Comparison of ENCODE assay signal across 1 cellular context in the genomic region with DNA sequence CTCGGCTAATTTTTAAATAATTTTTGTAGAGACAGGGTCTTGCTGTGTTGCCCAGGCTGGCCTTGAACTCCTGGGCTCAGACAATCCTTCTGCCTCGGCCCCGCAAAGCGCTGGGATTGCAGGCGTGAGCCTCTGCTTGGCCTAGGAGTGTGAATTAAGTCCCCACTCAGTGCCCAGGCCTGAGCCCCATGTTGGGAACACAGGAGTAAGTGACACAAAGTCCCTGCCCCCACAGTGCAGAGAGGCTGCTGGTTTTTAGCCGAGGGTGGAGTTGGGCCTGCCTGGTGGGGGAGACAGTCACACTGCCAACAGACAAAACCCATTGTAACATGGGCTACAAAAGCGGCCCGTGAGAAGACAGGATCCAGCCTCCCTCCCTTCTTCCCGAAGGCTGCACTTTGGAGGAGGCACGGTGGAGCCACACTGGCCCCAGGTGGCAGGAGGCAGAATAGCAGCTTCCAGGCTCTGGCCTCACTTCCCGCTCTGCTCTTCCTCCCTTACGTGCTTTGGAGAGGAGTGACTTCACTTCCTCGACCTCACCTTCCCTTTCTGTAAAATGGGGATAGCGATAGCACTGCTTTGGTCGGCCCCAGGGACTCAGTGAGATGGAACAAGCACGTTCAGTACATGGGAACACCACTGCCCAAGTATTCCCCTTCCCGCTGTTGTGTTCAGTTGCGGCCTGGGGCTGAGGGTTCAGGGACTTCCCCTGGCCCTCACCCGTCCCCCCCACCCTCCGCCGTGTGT.
TF ChIP-seq lines count a peak whose summit lies in the region.

No MANE protein-coding gene starts in this region.

TF ChIP-seq in HEK293, 187 proteins besides CTCF, POLR2A, EP300 and RAD21 (continued from another document and continues in another):
- TF ChIP-seq, protein P1, sequence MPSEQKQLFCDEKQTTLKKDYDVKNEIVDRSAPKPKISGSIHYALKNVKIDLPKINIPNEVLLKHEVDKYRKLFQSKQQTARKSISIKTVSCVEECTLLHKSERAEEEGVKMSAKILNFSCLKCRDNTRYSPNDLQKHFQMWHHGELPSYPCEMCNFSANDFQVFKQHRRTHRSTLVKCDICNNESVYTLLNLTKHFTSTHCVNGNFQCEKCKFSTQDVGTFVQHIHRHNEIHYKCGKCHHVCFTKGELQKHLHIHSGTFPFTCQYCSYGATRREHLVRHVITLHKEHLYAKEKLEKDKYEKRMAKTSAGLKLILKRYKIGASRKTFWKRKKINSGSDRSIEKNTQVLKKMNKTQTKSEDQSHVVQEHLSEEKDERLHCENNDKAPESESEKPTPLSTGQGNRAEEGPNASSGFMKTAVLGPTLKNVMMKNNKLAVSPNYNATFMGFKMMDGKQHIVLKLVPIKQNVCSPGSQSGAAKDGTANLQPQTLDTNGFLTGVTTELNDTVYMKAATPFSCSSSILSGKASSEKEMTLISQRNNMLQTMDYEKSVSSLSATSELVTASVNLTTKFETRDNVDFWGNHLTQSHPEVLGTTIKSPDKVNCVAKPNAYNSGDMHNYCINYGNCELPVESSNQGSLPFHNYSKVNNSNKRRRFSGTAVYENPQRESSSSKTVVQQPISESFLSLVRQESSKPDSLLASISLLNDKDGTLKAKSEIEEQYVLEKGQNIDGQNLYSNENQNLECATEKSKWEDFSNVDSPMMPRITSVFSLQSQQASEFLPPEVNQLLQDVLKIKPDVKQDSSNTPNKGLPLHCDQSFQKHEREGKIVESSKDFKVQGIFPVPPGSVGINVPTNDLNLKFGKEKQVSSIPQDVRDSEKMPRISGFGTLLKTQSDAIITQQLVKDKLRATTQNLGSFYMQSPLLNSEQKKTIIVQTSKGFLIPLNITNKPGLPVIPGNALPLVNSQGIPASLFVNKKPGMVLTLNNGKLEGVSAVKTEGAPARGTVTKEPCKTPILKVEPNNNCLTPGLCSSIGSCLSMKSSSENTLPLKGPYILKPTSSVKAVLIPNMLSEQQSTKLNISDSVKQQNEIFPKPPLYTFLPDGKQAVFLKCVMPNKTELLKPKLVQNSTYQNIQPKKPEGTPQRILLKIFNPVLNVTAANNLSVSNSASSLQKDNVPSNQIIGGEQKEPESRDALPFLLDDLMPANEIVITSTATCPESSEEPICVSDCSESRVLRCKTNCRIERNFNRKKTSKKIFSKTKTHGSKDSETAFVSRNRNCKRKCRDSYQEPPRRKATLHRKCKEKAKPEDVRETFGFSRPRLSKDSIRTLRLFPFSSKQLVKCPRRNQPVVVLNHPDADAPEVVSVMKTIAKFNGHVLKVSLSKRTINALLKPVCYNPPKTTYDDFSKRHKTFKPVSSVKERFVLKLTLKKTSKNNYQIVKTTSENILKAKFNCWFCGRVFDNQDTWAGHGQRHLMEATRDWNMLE (tag by site-specific recombination; conservative IDR thresholded peaks at IDR 0.05; ENCODE audit: low read depth): no peak
- no peak for TF ChIP-seq YY1 (tag by site-specific recombination; IDR thresholded peaks at IDR 0.05)
- no peak for TF ChIP-seq ZSCAN16 (tag by site-specific recombination; IDR thresholded peaks at IDR 0.05)
- no peak for TF ChIP-seq GLIS2 (tag by site-specific recombination; IDR thresholded peaks at IDR 0.05)
- 0 out of 2 replicates have a peak, but pooled peaks have one; percentile 14 for TF ChIP-seq ZBTB8A (tag by site-specific recombination; IDR thresholded peaks at IDR 0.05)
- TF ChIP-seq ZNF585B (tag by site-specific recombination; IDR thresholded peaks at IDR 0.05): no peak
- TF ChIP-seq, protein P2, sequence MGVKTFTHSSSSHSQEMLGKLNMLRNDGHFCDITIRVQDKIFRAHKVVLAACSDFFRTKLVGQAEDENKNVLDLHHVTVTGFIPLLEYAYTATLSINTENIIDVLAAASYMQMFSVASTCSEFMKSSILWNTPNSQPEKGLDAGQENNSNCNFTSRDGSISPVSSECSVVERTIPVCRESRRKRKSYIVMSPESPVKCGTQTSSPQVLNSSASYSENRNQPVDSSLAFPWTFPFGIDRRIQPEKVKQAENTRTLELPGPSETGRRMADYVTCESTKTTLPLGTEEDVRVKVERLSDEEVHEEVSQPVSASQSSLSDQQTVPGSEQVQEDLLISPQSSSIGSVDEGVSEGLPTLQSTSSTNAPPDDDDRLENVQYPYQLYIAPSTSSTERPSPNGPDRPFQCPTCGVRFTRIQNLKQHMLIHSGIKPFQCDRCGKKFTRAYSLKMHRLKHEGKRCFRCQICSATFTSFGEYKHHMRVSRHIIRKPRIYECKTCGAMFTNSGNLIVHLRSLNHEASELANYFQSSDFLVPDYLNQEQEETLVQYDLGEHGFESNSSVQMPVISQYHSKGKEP (tag by site-specific recombination; IDR thresholded peaks at IDR 0.05): no peak
- TF ChIP-seq ZBTB7A (tag by site-specific recombination; IDR thresholded peaks at IDR 0.05; ENCODE audit: low read depth): no peak
- no peak for TF ChIP-seq HOXC10 (CRISPR knock-in tag; IDR thresholded peaks at IDR 0.05)
- TF ChIP-seq, protein P3, sequence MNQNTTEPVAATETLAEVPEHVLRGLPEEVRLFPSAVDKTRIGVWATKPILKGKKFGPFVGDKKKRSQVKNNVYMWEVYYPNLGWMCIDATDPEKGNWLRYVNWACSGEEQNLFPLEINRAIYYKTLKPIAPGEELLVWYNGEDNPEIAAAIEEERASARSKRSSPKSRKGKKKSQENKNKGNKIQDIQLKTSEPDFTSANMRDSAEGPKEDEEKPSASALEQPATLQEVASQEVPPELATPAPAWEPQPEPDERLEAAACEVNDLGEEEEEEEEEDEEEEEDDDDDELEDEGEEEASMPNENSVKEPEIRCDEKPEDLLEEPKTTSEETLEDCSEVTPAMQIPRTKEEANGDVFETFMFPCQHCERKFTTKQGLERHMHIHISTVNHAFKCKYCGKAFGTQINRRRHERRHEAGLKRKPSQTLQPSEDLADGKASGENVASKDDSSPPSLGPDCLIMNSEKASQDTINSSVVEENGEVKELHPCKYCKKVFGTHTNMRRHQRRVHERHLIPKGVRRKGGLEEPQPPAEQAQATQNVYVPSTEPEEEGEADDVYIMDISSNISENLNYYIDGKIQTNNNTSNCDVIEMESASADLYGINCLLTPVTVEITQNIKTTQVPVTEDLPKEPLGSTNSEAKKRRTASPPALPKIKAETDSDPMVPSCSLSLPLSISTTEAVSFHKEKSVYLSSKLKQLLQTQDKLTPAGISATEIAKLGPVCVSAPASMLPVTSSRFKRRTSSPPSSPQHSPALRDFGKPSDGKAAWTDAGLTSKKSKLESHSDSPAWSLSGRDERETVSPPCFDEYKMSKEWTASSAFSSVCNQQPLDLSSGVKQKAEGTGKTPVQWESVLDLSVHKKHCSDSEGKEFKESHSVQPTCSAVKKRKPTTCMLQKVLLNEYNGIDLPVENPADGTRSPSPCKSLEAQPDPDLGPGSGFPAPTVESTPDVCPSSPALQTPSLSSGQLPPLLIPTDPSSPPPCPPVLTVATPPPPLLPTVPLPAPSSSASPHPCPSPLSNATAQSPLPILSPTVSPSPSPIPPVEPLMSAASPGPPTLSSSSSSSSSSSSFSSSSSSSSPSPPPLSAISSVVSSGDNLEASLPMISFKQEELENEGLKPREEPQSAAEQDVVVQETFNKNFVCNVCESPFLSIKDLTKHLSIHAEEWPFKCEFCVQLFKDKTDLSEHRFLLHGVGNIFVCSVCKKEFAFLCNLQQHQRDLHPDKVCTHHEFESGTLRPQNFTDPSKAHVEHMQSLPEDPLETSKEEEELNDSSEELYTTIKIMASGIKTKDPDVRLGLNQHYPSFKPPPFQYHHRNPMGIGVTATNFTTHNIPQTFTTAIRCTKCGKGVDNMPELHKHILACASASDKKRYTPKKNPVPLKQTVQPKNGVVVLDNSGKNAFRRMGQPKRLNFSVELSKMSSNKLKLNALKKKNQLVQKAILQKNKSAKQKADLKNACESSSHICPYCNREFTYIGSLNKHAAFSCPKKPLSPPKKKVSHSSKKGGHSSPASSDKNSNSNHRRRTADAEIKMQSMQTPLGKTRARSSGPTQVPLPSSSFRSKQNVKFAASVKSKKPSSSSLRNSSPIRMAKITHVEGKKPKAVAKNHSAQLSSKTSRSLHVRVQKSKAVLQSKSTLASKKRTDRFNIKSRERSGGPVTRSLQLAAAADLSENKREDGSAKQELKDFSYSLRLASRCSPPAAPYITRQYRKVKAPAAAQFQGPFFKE (tag by site-specific recombination; IDR thresholded peaks at IDR 0.05; ENCODE audit: borderline replicate concordance): no peak
- TF ChIP-seq, protein P4, sequence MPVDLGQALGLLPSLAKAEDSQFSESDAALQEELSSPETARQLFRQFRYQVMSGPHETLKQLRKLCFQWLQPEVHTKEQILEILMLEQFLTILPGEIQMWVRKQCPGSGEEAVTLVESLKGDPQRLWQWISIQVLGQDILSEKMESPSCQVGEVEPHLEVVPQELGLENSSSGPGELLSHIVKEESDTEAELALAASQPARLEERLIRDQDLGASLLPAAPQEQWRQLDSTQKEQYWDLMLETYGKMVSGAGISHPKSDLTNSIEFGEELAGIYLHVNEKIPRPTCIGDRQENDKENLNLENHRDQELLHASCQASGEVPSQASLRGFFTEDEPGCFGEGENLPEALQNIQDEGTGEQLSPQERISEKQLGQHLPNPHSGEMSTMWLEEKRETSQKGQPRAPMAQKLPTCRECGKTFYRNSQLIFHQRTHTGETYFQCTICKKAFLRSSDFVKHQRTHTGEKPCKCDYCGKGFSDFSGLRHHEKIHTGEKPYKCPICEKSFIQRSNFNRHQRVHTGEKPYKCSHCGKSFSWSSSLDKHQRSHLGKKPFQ (tag by site-specific recombination; IDR thresholded peaks at IDR 0.05): no peak
- TF ChIP-seq, protein P5, sequence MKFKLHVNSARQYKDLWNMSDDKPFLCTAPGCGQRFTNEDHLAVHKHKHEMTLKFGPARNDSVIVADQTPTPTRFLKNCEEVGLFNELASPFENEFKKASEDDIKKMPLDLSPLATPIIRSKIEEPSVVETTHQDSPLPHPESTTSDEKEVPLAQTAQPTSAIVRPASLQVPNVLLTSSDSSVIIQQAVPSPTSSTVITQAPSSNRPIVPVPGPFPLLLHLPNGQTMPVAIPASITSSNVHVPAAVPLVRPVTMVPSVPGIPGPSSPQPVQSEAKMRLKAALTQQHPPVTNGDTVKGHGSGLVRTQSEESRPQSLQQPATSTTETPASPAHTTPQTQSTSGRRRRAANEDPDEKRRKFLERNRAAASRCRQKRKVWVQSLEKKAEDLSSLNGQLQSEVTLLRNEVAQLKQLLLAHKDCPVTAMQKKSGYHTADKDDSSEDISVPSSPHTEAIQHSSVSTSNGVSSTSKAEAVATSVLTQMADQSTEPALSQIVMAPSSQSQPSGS (tag by site-specific recombination; IDR thresholded peaks at IDR 0.05; ENCODE audit: low read depth): 0 out of 2 replicates have a peak, but pooled peaks have one; percentile 29
- TF ChIP-seq ZNF501 (tag by site-specific recombination; IDR thresholded peaks at IDR 0.05): no peak; the same call in 1 of the 2 replicates
- TF ChIP-seq, protein P6, sequence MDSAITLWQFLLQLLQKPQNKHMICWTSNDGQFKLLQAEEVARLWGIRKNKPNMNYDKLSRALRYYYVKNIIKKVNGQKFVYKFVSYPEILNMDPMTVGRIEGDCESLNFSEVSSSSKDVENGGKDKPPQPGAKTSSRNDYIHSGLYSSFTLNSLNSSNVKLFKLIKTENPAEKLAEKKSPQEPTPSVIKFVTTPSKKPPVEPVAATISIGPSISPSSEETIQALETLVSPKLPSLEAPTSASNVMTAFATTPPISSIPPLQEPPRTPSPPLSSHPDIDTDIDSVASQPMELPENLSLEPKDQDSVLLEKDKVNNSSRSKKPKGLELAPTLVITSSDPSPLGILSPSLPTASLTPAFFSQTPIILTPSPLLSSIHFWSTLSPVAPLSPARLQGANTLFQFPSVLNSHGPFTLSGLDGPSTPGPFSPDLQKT (IDR thresholded peaks at IDR 0.05; ENCODE audit: borderline replicate concordance, low read depth, low read length): no peak
- TF ChIP-seq OSR2 (tag by site-specific recombination; IDR thresholded peaks at IDR 0.05): no peak
- TF ChIP-seq, protein P7, sequence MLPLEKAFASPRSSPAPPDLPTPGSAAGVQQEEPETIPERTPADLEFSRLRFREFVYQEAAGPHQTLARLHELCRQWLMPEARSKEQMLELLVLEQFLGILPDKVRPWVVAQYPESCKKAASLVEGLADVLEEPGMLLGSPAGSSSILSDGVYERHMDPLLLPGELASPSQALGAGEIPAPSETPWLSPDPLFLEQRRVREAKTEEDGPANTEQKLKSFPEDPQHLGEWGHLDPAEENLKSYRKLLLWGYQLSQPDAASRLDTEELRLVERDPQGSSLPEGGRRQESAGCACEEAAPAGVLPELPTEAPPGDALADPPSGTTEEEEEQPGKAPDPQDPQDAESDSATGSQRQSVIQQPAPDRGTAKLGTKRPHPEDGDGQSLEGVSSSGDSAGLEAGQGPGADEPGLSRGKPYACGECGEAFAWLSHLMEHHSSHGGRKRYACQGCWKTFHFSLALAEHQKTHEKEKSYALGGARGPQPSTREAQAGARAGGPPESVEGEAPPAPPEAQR (tag by site-specific recombination; IDR thresholded peaks at IDR 0.05): no peak
- TF ChIP-seq ZSCAN30 (tag by site-specific recombination; IDR thresholded peaks at IDR 0.05): peak; percentile 82
- TF ChIP-seq ZNF510 (tag by site-specific recombination; IDR thresholded peaks at IDR 0.05; ENCODE audit: insufficient replicate concordance): no peak
- peak; percentile 68; the same call in 1 of the 2 replicates for TF ChIP-seq PRDM1 (tag by site-specific recombination; IDR thresholded peaks at IDR 0.05)
- TF ChIP-seq, protein P8, sequence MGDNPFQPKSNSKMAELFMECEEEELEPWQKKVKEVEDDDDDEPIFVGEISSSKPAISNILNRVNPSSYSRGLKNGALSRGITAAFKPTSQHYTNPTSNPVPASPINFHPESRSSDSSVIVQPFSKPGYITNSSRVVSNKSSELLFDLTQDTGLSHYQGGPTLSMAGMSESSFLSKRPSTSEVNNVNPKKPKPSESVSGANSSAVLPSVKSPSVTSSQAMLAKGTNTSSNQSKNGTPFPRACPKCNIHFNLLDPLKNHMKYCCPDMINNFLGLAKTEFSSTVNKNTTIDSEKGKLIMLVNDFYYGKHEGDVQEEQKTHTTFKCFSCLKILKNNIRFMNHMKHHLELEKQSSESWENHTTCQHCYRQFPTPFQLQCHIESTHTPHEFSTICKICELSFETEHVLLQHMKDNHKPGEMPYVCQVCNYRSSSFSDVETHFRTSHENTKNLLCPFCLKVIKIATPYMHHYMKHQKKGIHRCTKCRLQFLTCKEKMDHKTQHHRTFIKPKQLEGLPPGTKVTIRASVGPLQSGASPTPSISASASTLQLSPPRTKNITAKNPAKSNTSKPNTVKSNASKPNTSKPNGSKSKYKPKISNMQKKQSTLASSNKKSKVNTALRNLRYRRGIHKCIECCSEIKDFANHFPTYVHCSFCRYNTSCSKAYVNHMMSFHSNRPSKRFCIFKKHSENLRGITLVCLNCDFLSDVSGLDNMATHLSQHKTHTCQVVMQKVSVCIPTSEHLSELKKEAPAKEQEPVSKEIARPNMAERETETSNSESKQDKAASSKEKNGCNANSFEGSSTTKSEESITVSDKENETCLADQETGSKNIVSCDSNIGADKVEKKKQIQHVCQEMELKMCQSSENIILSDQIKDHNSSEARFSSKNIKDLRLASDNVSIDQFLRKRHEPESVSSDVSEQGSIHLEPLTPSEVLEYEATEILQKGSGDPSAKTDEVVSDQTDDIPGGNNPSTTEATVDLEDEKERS (tag by site-specific recombination; IDR thresholded peaks at IDR 0.05): peak; percentile 81; the same call in 1 of the 2 replicates
- peak; percentile 73 for TF ChIP-seq IKZF3 (tag by site-specific recombination; IDR thresholded peaks at IDR 0.05)
- TF ChIP-seq ZNF785 (tag by site-specific recombination; IDR thresholded peaks at IDR 0.05): peak; percentile 51; the same call in 1 of the 2 replicates
- TF ChIP-seq ZNF157 (tag by site-specific recombination; IDR thresholded peaks at IDR 0.05): no peak
